Comparison of ENCODE assay signal across 26 cellular contexts in genomic region chr6:129287778-129288177, GRCh38.
"Had no signal": no experiment of that assay in that cellular context is flagged by ENCODE, and none has a peak within 500 bp of the region (broad histone marks: within the 10 kb centered on the region; RNA-seq: fewer than 3 reads in every experiment).

No MANE protein-coding gene starts in this region.

- ATAC-seq: stimulated activated effector memory CD8-positive, alpha-beta T cell treated with anti-CD3 and anti-CD28 coated beads, Interleukin-12 subunit alpha, Interleukin-12 subunit beta, amount 100 ng/mL, for 72 hours; stimulated activated memory B cell treated with anti-CD40 and anti-IgM and Interleukin-4, amounts not matched to agents 10 μg/mL and 1 μg/mL and 100 μg/mL, for 72 hours; stimulated activated naive B cell treated with anti-CD40 and anti-IgM and Interleukin-4, amounts not matched to agents 10 μg/mL and 1 μg/mL and 100 μg/mL, for 72 hours; stimulated activated naive CD8-positive, alpha-beta T cell treated with anti-CD3 and anti-CD28 coated beads, Interleukin-15, amount 100 ng/mL, for 72 hours; stimulated activated naive CD8-positive, alpha-beta T cell treated with anti-CD3 and anti-CD28 coated beads, Interleukin-15, Interleukin-2, amounts not matched to agents 100 U/mL and 50 U/mL, for 24 hours; upper lobe of right lung had no signal

- H3K4me1 ChIP-seq: stomach, suprapubic skin, thyroid gland, tibial artery, transverse colon, upper lobe of left lung, upper lobe of right lung, uterus, vagina had no signal

- H3K9me3 ChIP-seq: stomach, suprapubic skin, testis, thoracic aorta, thyroid gland, tibial artery, tibial nerve, transverse colon, upper lobe of left lung, upper lobe of right lung, uterus, vagina had no signal

- H3K27me3 ChIP-seq: stomach, suprapubic skin, testis, thyroid gland, tibial artery, tibial nerve, transverse colon, upper lobe of left lung, upper lobe of right lung, uterus, vagina had no signal

- H3K36me3 ChIP-seq: suprapubic skin, thyroid gland, transverse colon, upper lobe of right lung, uterus had no signal

- DNase-seq: stimulated activated CD4-positive, alpha-beta T cell treated with anti-CD3 and anti-CD28 coated beads, Interleukin-2, amount 100 ng/mL, for 48 hours; stimulated activated CD4-positive, alpha-beta T cell treated with anti-CD3 and anti-CD28 coated beads, Interleukin-4, amount 100 ng/mL, for 1 hour; stimulated activated CD4-positive, alpha-beta T cell treated with anti-CD3 and anti-CD28 coated beads, Interleukin-4, amount 100 ng/mL, for 24 hours; stimulated activated CD4-positive, alpha-beta T cell treated with anti-CD3 and anti-CD28 coated beads, Interleukin-4, amount 100 ng/mL, for 4 hours; stimulated activated CD8-positive, alpha-beta memory T cell treated with anti-CD3 and anti-CD28 coated beads, Interleukin-4, amount 100 ng/mL, for 48 hours; stimulated activated naive B cell treated with anti-CD40 and anti-IgM and Interleukin-4, amounts not matched to agents 10 μg/mL and 1 μg/mL and 100 μg/mL, for 72 hours; stimulated activated naive CD4-positive, alpha-beta T cell; stimulated activated naive CD4-positive, alpha-beta T cell treated with Interleukin-2 at 50 U/mL for 16 hours; stimulated activated naive CD8-positive, alpha-beta T cell treated with anti-CD3 and anti-CD28 coated beads, Interleukin-15, amount 100 ng/mL, for 72 hours; stimulated activated naive CD8-positive, alpha-beta T cell treated with anti-CD3 and anti-CD28 coated beads, Interleukin-15, Interleukin-2, amounts not matched to agents 100 U/mL and 50 U/mL, for 24 hours; stomach; substantia nigra; testis; thyroid gland; tibial artery; transverse colon; trophoblast cell; upper lobe of left lung; upper lobe of right lung; uterus had no signal

- H3K4me3 ChIP-seq: stomach, suprapubic skin, testis, thoracic aorta, thyroid gland, tibial artery, tibial nerve, transverse colon, upper lobe of left lung, upper lobe of right lung, uterus, vagina had no signal

- H3K27ac ChIP-seq: stomach, suprapubic skin, testis, thoracic aorta, thyroid gland, tibial artery, tibial nerve, transverse colon, upper lobe of left lung, upper lobe of right lung, uterus, vagina had no signal
